Comparison of ENCODE assay signal across 1 cellular context in genomic region chr4:158172558-158173258, GRCh38.
TF ChIP-seq lines count a peak whose summit lies in the region.

Gene GASK1B, minus strand, starts transcription at chr4:158173025. Its CDS starts 1,650 bp downstream, at chr4:158171375.

TF ChIP-seq in HepG2, 621 proteins besides CTCF, POLR2A, EP300 and RAD21 (continued from another document):
- TF ChIP-seq, protein P1, sequence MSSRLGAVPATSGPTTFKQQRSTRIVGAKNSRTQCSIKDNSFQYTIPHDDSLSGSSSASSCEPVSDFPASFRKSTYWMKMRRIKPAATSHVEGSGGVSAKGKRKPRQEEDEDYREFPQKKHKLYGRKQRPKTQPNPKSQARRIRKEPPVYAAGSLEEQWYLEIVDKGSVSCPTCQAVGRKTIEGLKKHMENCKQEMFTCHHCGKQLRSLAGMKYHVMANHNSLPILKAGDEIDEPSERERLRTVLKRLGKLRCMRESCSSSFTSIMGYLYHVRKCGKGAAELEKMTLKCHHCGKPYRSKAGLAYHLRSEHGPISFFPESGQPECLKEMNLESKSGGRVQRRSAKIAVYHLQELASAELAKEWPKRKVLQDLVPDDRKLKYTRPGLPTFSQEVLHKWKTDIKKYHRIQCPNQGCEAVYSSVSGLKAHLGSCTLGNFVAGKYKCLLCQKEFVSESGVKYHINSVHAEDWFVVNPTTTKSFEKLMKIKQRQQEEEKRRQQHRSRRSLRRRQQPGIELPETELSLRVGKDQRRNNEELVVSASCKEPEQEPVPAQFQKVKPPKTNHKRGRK (CRISPR knock-in tag; IDR thresholded peaks at IDR 0.05) = peak; percentile 85; the same call in 1 of the 2 replicates
- TF ChIP-seq SAP130 (CRISPR knock-in tag; IDR thresholded peaks at IDR 0.05; ENCODE audit: low read depth) (peak; percentile 52), SMAD3 (CRISPR knock-in tag; IDR thresholded peaks at IDR 0.05) (0 out of 2 replicates have a peak, but pooled peaks have one; percentile 19), ETV5 (CRISPR knock-in tag; IDR thresholded peaks at IDR 0.05; ENCODE audit: borderline replicate concordance) (no peak)
